8 cellular contexts compared by ENCODE assay signal in genomic region chr6:133380047-133380446, GRCh38.
"Had no signal": no experiment of that assay in that cellular context is flagged by ENCODE, and none has a peak within 500 bp of the region (broad histone marks: within the 10 kb centered on the region; RNA-seq: fewer than 3 reads in every experiment).

No MANE protein-coding gene starts in this region.

- H3K36me3 ChIP-seq: HAP-1 had no signal

- H2AFZ ChIP-seq: GM23248 had no signal

- DNase-seq: GM23248, GOT3, H7, HFFc6 had no signal

- H3K9ac ChIP-seq: GM23248 had no signal

- H3K9me3 ChIP-seq: HAP-1 had no signal

- H3K27ac ChIP-seq: GM23248, HL-60 had no signal

- ATAC-seq: HCT116, HepG2 had no signal

- H3K4me3 ChIP-seq: GM23248, HAP-1 had no signal

- H3K4me1 ChIP-seq: HAP-1 had no signal
